In genomic region chr17:50835563-50836231, GRCh38 we compare ENCODE assay signal across 9 cellular contexts. TPM values are rescaled to one million over a fixed set of nuclear protein-coding genes. Genes with fewer than 3 reads are reported as not detected.
A peak's percentile ranks its signal among the peaks of the same experiment; 100 is the strongest.
DNase-seq lines count a peak whose midpoint lies in the region; ATAC-seq and TF ChIP-seq lines count a peak whose summit lies in the region.
"Had no signal": no experiment of that assay in that cellular context is flagged by ENCODE, and none has a peak within 500 bp of the region (broad histone marks: within the 10 kb centered on the region; RNA-seq: fewer than 3 reads in every experiment).

A gene with protein sequence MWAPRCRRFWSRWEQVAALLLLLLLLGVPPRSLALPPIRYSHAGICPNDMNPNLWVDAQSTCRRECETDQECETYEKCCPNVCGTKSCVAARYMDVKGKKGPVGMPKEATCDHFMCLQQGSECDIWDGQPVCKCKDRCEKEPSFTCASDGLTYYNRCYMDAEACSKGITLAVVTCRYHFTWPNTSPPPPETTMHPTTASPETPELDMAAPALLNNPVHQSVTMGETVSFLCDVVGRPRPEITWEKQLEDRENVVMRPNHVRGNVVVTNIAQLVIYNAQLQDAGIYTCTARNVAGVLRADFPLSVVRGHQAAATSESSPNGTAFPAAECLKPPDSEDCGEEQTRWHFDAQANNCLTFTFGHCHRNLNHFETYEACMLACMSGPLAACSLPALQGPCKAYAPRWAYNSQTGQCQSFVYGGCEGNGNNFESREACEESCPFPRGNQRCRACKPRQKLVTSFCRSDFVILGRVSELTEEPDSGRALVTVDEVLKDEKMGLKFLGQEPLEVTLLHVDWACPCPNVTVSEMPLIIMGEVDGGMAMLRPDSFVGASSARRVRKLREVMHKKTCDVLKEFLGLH (plus strand): TSS chr17:50835586. CDS start chr17:50835938, 352 bp downstream.

- DNase-seq in DMS53 (lab: John Stamatoyannopoulos, UW): peak; percentile 63
- DNase-seq in RWPE2 (ENCODE audit: low spot score): peak; percentile 61
- no peak for DNase-seq in left ventricle myocardium superior
- DNase-seq in retina: peak; percentile 56
- no peak for DNase-seq in activated CD8-positive, alpha-beta memory T cell treated with anti-CD3 and anti-CD28 coated beads, Interleukin-2, amount 50 U/mL, for 48 hours
- no peak for DNase-seq in effector CD4-positive, alpha-beta T cell
- DNase-seq: stimulated activated CD4-positive, alpha-beta T cell treated with anti-CD3 and anti-CD28 coated beads, Interleukin-15, amount 100 ng/mL, for 24 hours had no signal

- H3K4me3 ChIP-seq in RWPE2 (ENCODE audit: severe bottlenecking): no peak within 1 kb of the TSS

- no peaks in the 10 kb centered on the region for H3K4me1 ChIP-seq in RWPE2 (ENCODE audit: insufficient read depth, poor library complexity, severe bottlenecking)

- TF ChIP-seq CTCF in RWPE2 (IDR thresholded peaks at IDR 0.05; ENCODE audit: poor library complexity, severe bottlenecking): no peak

- H3K27ac ChIP-seq in RWPE2 (ENCODE audit: poor library complexity, severe bottlenecking): no peak within 1 kb of the TSS

- no peaks in the 10 kb centered on the region for H3K36me3 ChIP-seq in RWPE2 (ENCODE audit: low read depth)

- ATAC-seq in RWPE2 (ENCODE audit: low read depth): no peak
- ATAC-seq in left ventricle myocardium superior: peak; percentile 11
- no peak for ATAC-seq in HG03521 (IDR thresholded peaks at IDR 0.05; ENCODE audit: unreplicated experiment)
- no peak for ATAC-seq in HG03439 (IDR thresholded peaks at IDR 0.05; ENCODE audit: unreplicated experiment)

- intact Hi-C loops in left ventricle myocardium superior (cut with micrococcal nuclease): loop anchor here (5.0 kb wide), 1 partner anchor 48 kb away; no protein-coding TSS in a partner anchor

- no peaks in the 10 kb centered on the region for H3K27me3 ChIP-seq in RWPE2 (ENCODE audit: insufficient read depth, poor library complexity, severe bottlenecking)

- no peaks in the 10 kb centered on the region for H3K9me3 ChIP-seq in RWPE2 (ENCODE audit: severe bottlenecking)

RNA-seq across cellular contexts. Expression of the gene that starts here (rescaled TPM):
- 0.07 TPM for total RNA-seq in left ventricle myocardium superior

Comparison
In these comparisons a context has a peak if more than half of its experiments do, and no peak if none do; other contexts are left out.
1. Peak in ATAC-seq in left ventricle myocardium superior; RNA of the gene not detected or under 1 TPM.
2. DNase-seq: peak in DMS53 (single experiment), RWPE2 (single experiment) and retina (single experiment); none in left ventricle myocardium superior (single experiment), activated CD8-positive, alpha-beta memory T cell treated with anti-CD3 and anti-CD28 coated beads, Interleukin-2, amount 50 U/mL, for 48 hours (single experiment) and effector CD4-positive, alpha-beta T cell (single experiment).